In genomic region chr9:133032171-133032570, GRCh38 we compare ENCODE assay signal across 11 cellular contexts. TPM values are rescaled to one million over a fixed set of nuclear protein-coding genes. Genes with fewer than 3 reads are reported as not detected.
DNase-seq lines count a peak whose midpoint lies in the region; ATAC-seq, FAIRE-seq and TF ChIP-seq lines count a peak whose summit lies in the region.
"Had no signal": no experiment of that assay in that cellular context is flagged by ENCODE, and none has a peak within 500 bp of the region (broad histone marks: within the 10 kb centered on the region; RNA-seq: fewer than 3 reads in every experiment).

No MANE protein-coding gene starts in this region.

- peak overlapping the region; percentile 92 for H3K4me3 Mint-ChIP-seq in stimulated activated naive CD8-positive, alpha-beta T cell treated with anti-CD3 and anti-CD28 coated beads, Interleukin-15, Interleukin-2, amounts not matched to agents 100 ng/mL and 50 ng/mL, for 24 hours
- peak overlapping the region; percentile 95 for H3K4me3 Mint-ChIP-seq in activated T-helper 17 cell treated with anti-CD3 and anti-CD28 coated beads, Interleukin-2, amount 50 U/mL, for 72 hours
- H3K4me3 Mint-ChIP-seq in type B pancreatic cell = peak overlapping the region; percentile 98

- H3K27ac ChIP-seq in keratinocyte (ENCODE audit: control insufficient read depth, insufficient read depth, low read length) = peak overlapping the region; percentile 41
- H3K27ac ChIP-seq: prostate gland had no signal

- H3K9ac ChIP-seq in keratinocyte (ENCODE audit: control insufficient read depth, extremely low read depth, insufficient read depth, low read length) = no peak overlapping the region

- H3K4me2 ChIP-seq in keratinocyte (ENCODE audit: control insufficient read depth, extremely low read depth, insufficient read depth, low read depth, low read length) = peak overlapping the region; percentile 60

- peaks cover 67% of the 10 kb centered on the region for H3K79me2 ChIP-seq in keratinocyte (ENCODE audit: control insufficient read depth, insufficient read depth, low read length)

- no peaks in the 10 kb centered on the region for H3K27me3 Mint-ChIP-seq in stimulated activated naive CD8-positive, alpha-beta T cell treated with anti-CD3 and anti-CD28 coated beads, Interleukin-15, Interleukin-2, amounts not matched to agents 100 ng/mL and 50 ng/mL, for 24 hours
- no peaks in the 10 kb centered on the region for H3K27me3 Mint-ChIP-seq in activated T-helper 17 cell treated with anti-CD3 and anti-CD28 coated beads, Interleukin-2, amount 50 U/mL, for 72 hours
- H3K27me3 Mint-ChIP-seq in type B pancreatic cell = peaks cover under 1% of the 10 kb centered on the region

- H3K27me3 ChIP-seq in keratinocyte (ENCODE audit: control insufficient read depth, extremely low read depth, insufficient read depth, low read length) = no peaks in the 10 kb centered on the region

- ATAC-seq in stimulated activated naive CD8-positive, alpha-beta T cell treated with anti-CD3 and anti-CD28 coated beads, Interleukin-15, Interleukin-2, amounts not matched to agents 100 U/mL and 50 U/mL, for 24 hours = no peak
- ATAC-seq in activated T-helper 17 cell treated with anti-CD3 and anti-CD28 coated beads, Interleukin-2, amount 50 U/mL, for 72 hours (replicated peaks) = no peak
- no peak for ATAC-seq in GM21529 (IDR thresholded peaks at IDR 0.05; ENCODE audit: unreplicated experiment)
- ATAC-seq in GM21737 (IDR thresholded peaks at IDR 0.05; ENCODE audit: unreplicated experiment) = no peak

- peak overlapping the region; percentile 15 for H3K27ac Mint-ChIP-seq in stimulated activated naive CD8-positive, alpha-beta T cell treated with anti-CD3 and anti-CD28 coated beads, Interleukin-15, Interleukin-2, amounts not matched to agents 100 ng/mL and 50 ng/mL, for 24 hours
- peak overlapping the region; percentile 96 for H3K27ac Mint-ChIP-seq in activated T-helper 17 cell treated with anti-CD3 and anti-CD28 coated beads, Interleukin-2, amount 50 U/mL, for 72 hours
- no peak overlapping the region for H3K27ac Mint-ChIP-seq in type B pancreatic cell

- no peaks in the 10 kb centered on the region for H4K20me1 ChIP-seq in keratinocyte (ENCODE audit: control insufficient read depth, extremely low read depth, insufficient read depth, low read length)

- H3K36me3 Mint-ChIP-seq in stimulated activated naive CD8-positive, alpha-beta T cell treated with anti-CD3 and anti-CD28 coated beads, Interleukin-15, Interleukin-2, amounts not matched to agents 100 ng/mL and 50 ng/mL, for 24 hours (ENCODE audit: low read depth) = peaks cover 16% of the 10 kb centered on the region
- peaks cover 37% of the 10 kb centered on the region for H3K36me3 Mint-ChIP-seq in activated T-helper 17 cell treated with anti-CD3 and anti-CD28 coated beads, Interleukin-2, amount 50 U/mL, for 72 hours (ENCODE audit: low read depth)
- H3K36me3 Mint-ChIP-seq in type B pancreatic cell = peaks cover 35% of the 10 kb centered on the region

- H3K9me3 ChIP-seq in keratinocyte (ENCODE audit: control insufficient read depth, low read depth, low read length) = no peaks in the 10 kb centered on the region
- H3K9me3 ChIP-seq: prostate gland had no signal

- peaks cover 47% of the 10 kb centered on the region for H3K4me1 Mint-ChIP-seq in stimulated activated naive CD8-positive, alpha-beta T cell treated with anti-CD3 and anti-CD28 coated beads, Interleukin-15, Interleukin-2, amounts not matched to agents 100 ng/mL and 50 ng/mL, for 24 hours (ENCODE audit: low read depth)
- peaks cover 23% of the 10 kb centered on the region for H3K4me1 Mint-ChIP-seq in activated T-helper 17 cell treated with anti-CD3 and anti-CD28 coated beads, Interleukin-2, amount 50 U/mL, for 72 hours
- peaks cover 20% of the 10 kb centered on the region for H3K4me1 Mint-ChIP-seq in type B pancreatic cell (ENCODE audit: unreplicated experiment)

- dilution Hi-C loops in keratinocyte (cut with MboI; ENCODE audit: extremely low pct_ligation_motif_present, low sequenced_read_pairs) = no loop called here

- peaks cover 2 to 3% of the 10 kb centered on the region in 2 experiments for H3K36me3 ChIP-seq in keratinocyte (ENCODE audit: control insufficient read depth in 2 of 2, extremely low read depth in 1 of 2, insufficient read depth in 2 of 2, low read length in 2 of 2)
- H3K36me3 ChIP-seq: prostate gland had no signal

- H3K4me3 ChIP-seq in keratinocyte (ENCODE audit: control insufficient read depth in 2 of 3, extremely low read depth in 1 of 3, insufficient read depth in 2 of 3, low read depth in 1 of 3, low read length in 3 of 3) = no peak overlapping the region

- no peak overlapping the region for H2AFZ ChIP-seq in keratinocyte (ENCODE audit: control insufficient read depth, low read length)

- TF ChIP-seq CTCF in keratinocyte (optimal IDR thresholded peaks at IDR 0.05 in 1 of 3, IDR thresholded peaks at IDR 0.05 in 1 of 3, conservative IDR thresholded peaks at IDR 0.05 in 1 of 3; ENCODE audit: extremely low read depth in 1 of 3, insufficient read depth in 2 of 3, low read length in 3 of 3) (no peak), type B pancreatic cell (conservative IDR thresholded peaks at IDR 0.05) (no peak)

- H3K9me3 Mint-ChIP-seq in stimulated activated naive CD8-positive, alpha-beta T cell treated with anti-CD3 and anti-CD28 coated beads, Interleukin-15, Interleukin-2, amounts not matched to agents 100 ng/mL and 50 ng/mL, for 24 hours = no peaks in the 10 kb centered on the region
- H3K9me3 Mint-ChIP-seq in activated T-helper 17 cell treated with anti-CD3 and anti-CD28 coated beads, Interleukin-2, amount 50 U/mL, for 72 hours = no peaks in the 10 kb centered on the region
- H3K9me3 Mint-ChIP-seq in type B pancreatic cell = no peaks in the 10 kb centered on the region

- no peak for DNase-seq in stimulated activated naive CD8-positive, alpha-beta T cell treated with anti-CD3 and anti-CD28 coated beads, Interleukin-15, Interleukin-2, amounts not matched to agents 100 U/mL and 50 U/mL, for 24 hours
- no peak for DNase-seq in keratinocyte (ENCODE audit: low read depth, low spot score)
- no peak for DNase-seq in type B pancreatic cell (ENCODE audit: extremely low spot score, unreplicated experiment)
- no peak for DNase-seq in stimulated activated CD4-positive, alpha-beta T cell treated with anti-CD3 and anti-CD28 coated beads, Interleukin-1b, Interleukin-23, amount 100 ng/mL, for 48 hours
- DNase-seq: activated gamma-delta T cell, SHP77 treated with DMSO at 0.1 percent for 48 hours had no signal

- no peak for FAIRE-seq in keratinocyte (lab: Jason Lieb, UNC)

- no peaks in the 10 kb centered on the region for H3K9me1 ChIP-seq in keratinocyte (ENCODE audit: control insufficient read depth, extremely low read depth, insufficient read depth, low read length)

- peaks cover 15% of the 10 kb centered on the region for H3K4me1 ChIP-seq in keratinocyte (ENCODE audit: control insufficient read depth, extremely low read depth, insufficient read depth, low read length)

RNA-seq across cellular contexts. Expression of gene GTF3C5, which starts 1.4 kb away (rescaled TPM):
- total RNA-seq in activated T-helper 17 cell treated with anti-CD3 and anti-CD28 coated beads, Interleukin-2, amount 50 U/mL, for 72 hours = 100 to 1,000 TPM in 1 of 2 donors, 10 to 100 TPM in 1; 83.3 to 118 TPM
- 36.2 to 40.8 TPM (median 37.2 TPM) in 3 replicates for polyA plus RNA-seq in keratinocyte
- 12.7 TPM for polyA plus RNA-seq in keratinocyte (2011; ENCODE audit: low read depth)
- 24.2 and 34.4 TPM in 2 replicates for polyA plus RNA-seq in keratinocyte (2011; cell fraction: cytosol; rRNA removed)
- polyA plus RNA-seq in keratinocyte (2011; cell fraction: nucleus; rRNA removed) = 48.9 and 54.0 TPM in 2 replicates
- 33.5 and 39.4 TPM in 2 replicates for polyA plus RNA-seq in keratinocyte (2012; ENCODE audit: low replicate concordance)
- polyA minus RNA-seq in keratinocyte = 30.6 to 60.8 TPM (median 41.5 TPM) in 3 replicates
- 28.2 TPM for polyA minus RNA-seq in keratinocyte (2011; cell fraction: cytosol; rRNA and poly(A)+ RNA removed)
- polyA minus RNA-seq in keratinocyte (2011; cell fraction: nucleus; rRNA and poly(A)+ RNA removed) = 21.6 and 26.4 TPM in 2 replicates
- total RNA-seq in type B pancreatic cell (ENCODE audit: low replicate concordance) = 64.3 and 83.6 TPM in 2 replicates

RNA-seq across cellular contexts. Expression of gene CEL, which starts 29.6 kb away (rescaled TPM):
- 1 to 10 TPM; 1.2 to 4.2 TPM for total RNA-seq in activated T-helper 17 cell treated with anti-CD3 and anti-CD28 coated beads, Interleukin-2, amount 50 U/mL, for 72 hours
- polyA plus RNA-seq in keratinocyte = 0.12 to 0.22 TPM (median 0.16 TPM) in 3 replicates
- polyA plus RNA-seq in keratinocyte (2011; ENCODE audit: low read depth) = 0.64 TPM
- 0.05 and 0.19 TPM in 2 replicates for polyA plus RNA-seq in keratinocyte (2011; cell fraction: cytosol; rRNA removed)
- 1.4 and 1.6 TPM in 2 replicates for polyA plus RNA-seq in keratinocyte (2011; cell fraction: nucleus; rRNA removed)
- polyA plus RNA-seq in keratinocyte (2012; ENCODE audit: low replicate concordance) = 0.33 and 0.82 TPM in 2 replicates
- polyA minus RNA-seq in keratinocyte = 0.33 to 0.39 TPM (median 0.35 TPM) in 3 replicates
- polyA minus RNA-seq in keratinocyte (2011; cell fraction: cytosol; rRNA and poly(A)+ RNA removed) = not detected
- 0.53 and 1.0 TPM in 2 replicates for polyA minus RNA-seq in keratinocyte (2011; cell fraction: nucleus; rRNA and poly(A)+ RNA removed)
- total RNA-seq in type B pancreatic cell (ENCODE audit: low replicate concordance) = 4.5 and 4.9 TPM in 2 replicates

RNA-seq across cellular contexts. Expression of gene GFI1B, which starts 53.7 kb away (rescaled TPM):
- not detected for total RNA-seq in activated T-helper 17 cell treated with anti-CD3 and anti-CD28 coated beads, Interleukin-2, amount 50 U/mL, for 72 hours
- polyA plus RNA-seq in keratinocyte = not detected in 3 replicates
- polyA plus RNA-seq in keratinocyte (2011; ENCODE audit: low read depth) = not detected
- polyA plus RNA-seq in keratinocyte (2011; cell fraction: cytosol; rRNA removed) = not detected in 2 replicates
- polyA plus RNA-seq in keratinocyte (2011; cell fraction: nucleus; rRNA removed) = not detected in 2 replicates
- polyA plus RNA-seq in keratinocyte (2012; ENCODE audit: low replicate concordance) = not detected in 2 replicates
- polyA minus RNA-seq in keratinocyte = not detected in 3 replicates
- polyA minus RNA-seq in keratinocyte (2011; cell fraction: cytosol; rRNA and poly(A)+ RNA removed) = not detected
- polyA minus RNA-seq in keratinocyte (2011; cell fraction: nucleus; rRNA and poly(A)+ RNA removed) = not detected in 2 replicates
- total RNA-seq in type B pancreatic cell (ENCODE audit: low replicate concordance) = 0.45 TPM in 1 of 2 replicates, not detected in the other
